In genomic region chr15:90084876-90085423, GRCh38 we compare ENCODE assay signal across 16 cellular contexts.
"Had no signal": no experiment of that assay in that cellular context is flagged by ENCODE, and none has a peak within 500 bp of the region (broad histone marks: within the 10 kb centered on the region; RNA-seq: fewer than 3 reads in every experiment).

No MANE protein-coding gene starts in this region.

- H3K27ac ChIP-seq: hepatocyte, prostate gland, thoracic aorta had no signal

- H3K9me3 Mint-ChIP-seq: activated naive CD8-positive, alpha-beta T cell treated with anti-CD3 and anti-CD28 coated beads, Interleukin-2, amount 10 ng/mL, durations not matched to agents 7 days and 5 days; activated T-cell treated with anti-CD3 and anti-CD28 coated beads, Interleukin-2, amount 50 U/mL, for 4 hours; naive thymus-derived CD8-positive, alpha-beta T cell had no signal

- ATAC-seq: activated T-cell treated with anti-CD3 and anti-CD28 coated beads, Interleukin-2, amount 50 U/mL, for 4 hours; naive thymus-derived CD8-positive, alpha-beta T cell; SK-N-SH treated with all-trans-retinoic acid at 6 μM for 48 hours had no signal

- H2AFZ ChIP-seq: hepatocyte had no signal

- H3K4me3 ChIP-seq: hepatocyte, prostate gland, thoracic aorta had no signal

- DNase-seq: activated CD4-positive, CD25-positive, alpha-beta regulatory T cell; activated naive CD8-positive, alpha-beta T cell treated with anti-CD3 and anti-CD28 coated beads, Interleukin-2, amount 10 ng/mL, durations not matched to agents 7 days and 5 days; activated T-cell treated with anti-CD3 and anti-CD28 coated beads, Interleukin-2, amount 50 U/mL, for 4 hours; aorta; effector CD4-positive, alpha-beta T cell; kidney glomerular epithelial cell; naive thymus-derived CD8-positive, alpha-beta T cell; occipital lobe; stimulated activated CD4-positive, alpha-beta T cell treated with anti-CD3 and anti-CD28 coated beads, Interleukin-12 subunit alpha, Interleukin-12 subunit beta, amount 100 ng/mL, for 4 hours; stimulated activated naive CD4-positive, alpha-beta T cell treated with Interleukin-2 at 50 U/mL for 16 hours had no signal

- H3K9me3 ChIP-seq: prostate gland, thoracic aorta had no signal

- H3K27me3 ChIP-seq: hepatocyte had no signal

- H3K4me1 ChIP-seq: prostate gland had no signal

- FAIRE-seq: bronchial epithelial cell, frontal cortex had no signal

- H3K27me3 Mint-ChIP-seq: activated naive CD8-positive, alpha-beta T cell treated with anti-CD3 and anti-CD28 coated beads, Interleukin-2, amount 10 ng/mL, durations not matched to agents 7 days and 5 days; naive thymus-derived CD8-positive, alpha-beta T cell had no signal

- H3K79me2 ChIP-seq: hepatocyte had no signal

- H3K4me3 Mint-ChIP-seq: activated naive CD8-positive, alpha-beta T cell treated with anti-CD3 and anti-CD28 coated beads, Interleukin-2, amount 10 ng/mL, durations not matched to agents 7 days and 5 days; activated T-cell treated with anti-CD3 and anti-CD28 coated beads, Interleukin-2, amount 50 U/mL, for 4 hours; naive thymus-derived CD8-positive, alpha-beta T cell had no signal

- H3K4me2 ChIP-seq: hepatocyte had no signal
